ENCODE assay signal across 21 cellular contexts in the genomic region with DNA sequence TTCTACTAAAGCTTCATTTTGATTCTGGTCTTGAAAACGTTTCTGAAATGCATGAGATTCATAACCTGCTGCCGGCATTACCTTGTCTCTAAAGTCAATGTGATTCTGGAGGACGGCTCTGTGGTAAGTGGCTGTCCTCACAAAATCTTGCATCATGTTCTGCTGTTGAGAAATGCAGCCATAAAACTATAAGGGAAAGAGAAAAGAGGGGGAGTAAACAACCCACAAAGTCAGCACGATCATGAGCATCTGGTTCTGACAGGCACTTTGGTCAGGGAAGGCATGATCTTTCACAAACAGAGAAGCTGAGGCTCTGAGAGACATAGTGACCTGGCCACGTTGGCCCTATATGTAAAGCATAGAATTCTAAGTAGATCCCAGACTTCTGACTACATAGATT.
"Had no signal": no experiment of that assay in that cellular context is flagged by ENCODE, and none has a peak within 500 bp of the region (broad histone marks: within the 10 kb centered on the region; RNA-seq: fewer than 3 reads in every experiment).

No MANE protein-coding gene starts in this region.

- ATAC-seq: naive thymus-derived CD8-positive, alpha-beta T cell had no signal

- H3K36me3 ChIP-seq: adrenal gland, left ventricle myocardium inferior, neural progenitor cell, sigmoid colon, upper lobe of left lung had no signal

- H3K27me3 ChIP-seq: adrenal gland, hepatocyte, neural progenitor cell, sigmoid colon, upper lobe of left lung had no signal

- H3K79me2 ChIP-seq: hepatocyte had no signal

- H3K9ac ChIP-seq: neural progenitor cell had no signal

- H3K36me3 Mint-ChIP-seq: activated naive CD8-positive, alpha-beta T cell; immature natural killer cell; naive thymus-derived CD8-positive, alpha-beta T cell; neural progenitor cell had no signal

- H3K27ac ChIP-seq: adrenal gland, hepatocyte, left ventricle myocardium inferior, neural progenitor cell, sigmoid colon, upper lobe of left lung had no signal

- DNase-seq: activated CD4-positive, alpha-beta T cell treated with anti-CD3 and anti-CD28 coated beads for 1 hour; activated T-cell treated with anti-CD3 and anti-CD28 coated beads, Interleukin-2, amount 50 U/mL, for 1 hour; adrenal gland; central memory CD4-positive, alpha-beta T cell; dermis blood vessel endothelial cell; effector CD8-positive, alpha-beta T cell; erythroblast; foreskin melanocyte; glutamatergic neuron; immature natural killer cell; kidney glomerular epithelial cell; left ventricle myocardium inferior; naive thymus-derived CD8-positive, alpha-beta T cell; retina; sigmoid colon; stimulated activated CD4-positive, alpha-beta T cell treated with anti-CD3 and anti-CD28 coated beads, Interleukin-4, amount 100 ng/mL, for 1 hour; stimulated activated naive CD4-positive, alpha-beta T cell treated with Interleukin-2 at 50 U/mL for 16 hours; upper lobe of left lung had no signal

- H3K4me3 Mint-ChIP-seq: activated naive CD8-positive, alpha-beta T cell; immature natural killer cell; naive thymus-derived CD8-positive, alpha-beta T cell; neural progenitor cell had no signal

- H3K9me3 Mint-ChIP-seq: immature natural killer cell, neural progenitor cell had no signal

- H3K9me3 ChIP-seq: adrenal gland, left ventricle myocardium inferior, upper lobe of left lung had no signal

- H3K27ac Mint-ChIP-seq: activated naive CD8-positive, alpha-beta T cell; immature natural killer cell; naive thymus-derived CD8-positive, alpha-beta T cell; neural progenitor cell had no signal

- H2AFZ ChIP-seq: hepatocyte, neural progenitor cell had no signal

- H3K4me3 ChIP-seq: adrenal gland, hepatocyte, left ventricle myocardium inferior, neural progenitor cell, sigmoid colon, upper lobe of left lung had no signal

- H3K4me1 Mint-ChIP-seq: immature natural killer cell; naive thymus-derived CD8-positive, alpha-beta T cell; neural progenitor cell had no signal

- H3K4me1 ChIP-seq: adrenal gland, left ventricle myocardium inferior, neural progenitor cell, upper lobe of left lung had no signal

- H3K4me2 ChIP-seq: hepatocyte, neural progenitor cell had no signal

- H3K27me3 Mint-ChIP-seq: activated naive CD8-positive, alpha-beta T cell had no signal
